In the genomic region with DNA sequence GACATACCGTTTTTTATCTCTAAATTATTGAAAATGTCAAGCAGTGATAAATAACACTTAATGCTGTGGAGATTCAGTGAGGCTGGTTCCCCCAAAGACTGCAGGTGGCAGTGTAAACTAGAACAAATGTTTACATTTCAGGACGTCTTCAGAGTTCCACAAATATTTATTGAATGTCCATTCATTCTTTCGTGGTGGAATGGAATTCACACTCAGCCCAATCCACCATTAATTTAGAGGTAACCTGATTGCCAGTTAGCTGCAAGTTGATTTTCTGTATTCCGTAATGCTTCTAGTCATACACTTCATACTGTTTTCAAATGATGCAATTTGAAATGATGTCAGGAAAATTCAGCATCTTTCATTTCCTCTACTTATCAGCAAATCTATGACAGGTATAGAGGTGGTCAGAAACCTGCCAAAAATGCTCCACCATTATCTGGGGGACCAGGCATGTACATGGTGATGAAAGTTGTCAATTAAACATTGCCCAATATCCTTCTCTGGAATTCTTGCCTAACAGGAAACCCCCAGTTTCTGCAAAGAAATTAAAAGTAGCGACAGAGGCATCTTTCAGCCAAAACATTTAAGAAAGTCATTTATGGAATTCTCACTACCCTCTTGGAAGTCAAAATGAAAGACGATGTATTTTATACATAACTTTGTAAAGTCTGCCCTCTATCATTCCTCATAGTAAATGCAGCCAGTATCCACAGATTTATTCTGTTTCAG, we compare ENCODE assay signal across 8 cellular contexts.
DNase-seq lines count a peak whose midpoint lies in the region; ATAC-seq, FAIRE-seq and TF ChIP-seq lines count a peak whose summit lies in the region.

No MANE protein-coding gene starts in this region.

- H3K79me2 ChIP-seq in astrocyte (ENCODE audit: insufficient read depth, low read length), result no peaks in the 10 kb centered on the region

- no peak for ATAC-seq in GM21423 (IDR thresholded peaks at IDR 0.05; ENCODE audit: unreplicated experiment)
- ATAC-seq in HG02610 (IDR thresholded peaks at IDR 0.05; ENCODE audit: unreplicated experiment), result no peak

- peaks cover 3% of the 10 kb centered on the region for H3K9me3 Mint-ChIP-seq in astrocyte (ENCODE audit: unreplicated experiment)

- peak; percentile 62 for TF ChIP-seq CTCF in GM10266 (IDR thresholded peaks at IDR 0.05; ENCODE audit: control insufficient read depth, insufficient read depth, low read depth, missing control alignments)
- peak; percentile 52 for TF ChIP-seq CTCF in astrocyte (IDR thresholded peaks at IDR 0.05; ENCODE audit: insufficient read depth, low read depth, low read length)
- peak in 2 of 3 experiments; percentile 2 to 18 for TF ChIP-seq CTCF in vagina (IDR thresholded peaks at IDR 0.05)

- H3K27me3 ChIP-seq in astrocyte (ENCODE audit: insufficient read depth, low read length) (no peaks in the 10 kb centered on the region), vagina (no peaks in the 10 kb centered on the region)

- no peaks in the 10 kb centered on the region for H3K36me3 ChIP-seq in astrocyte (ENCODE audit: insufficient read depth, low read length)
- H3K36me3 ChIP-seq in vagina, result no peaks in the 10 kb centered on the region

- H3K27ac Mint-ChIP-seq in astrocyte (ENCODE audit: unreplicated experiment), result peak overlapping the region; percentile 49

- intact Hi-C loops in vagina (cut with DNase I), result no loop called here

- H3K4me3 Mint-ChIP-seq in astrocyte (ENCODE audit: unreplicated experiment), result no peak overlapping the region

- DNase-seq in AG20443 (ENCODE audit: low spot score) (peak; percentile 53), GM10266 (ENCODE audit: extremely low spot score) (peak; percentile 24), NCI-H2029 (lab: John Stamatoyannopoulos, UW) (peak; percentile 23), astrocyte (ENCODE audit: low read depth) (peak; percentile 79), kidney tubule cell (ENCODE audit: low spot score) (peak; percentile 45), vagina (ENCODE audit: extremely low spot score in 2 of 2) (no peak)

- no peaks in the 10 kb centered on the region for H4K20me1 ChIP-seq in astrocyte (ENCODE audit: insufficient read depth, low read length)

- H3K27ac ChIP-seq in astrocyte (ENCODE audit: low read depth, low read length) (no peak overlapping the region), vagina (no peak overlapping the region)

- H3K4me3 ChIP-seq in astrocyte (ENCODE audit: insufficient read depth, low read depth, low read length), result peak overlapping the region; percentile 43
- H3K4me3 ChIP-seq in vagina, result no peak overlapping the region

- H3K4me1 ChIP-seq in astrocyte (ENCODE audit: insufficient read depth, low read length), result peaks cover 6% of the 10 kb centered on the region
- peaks cover 5% of the 10 kb centered on the region for H3K4me1 ChIP-seq in vagina

- FAIRE-seq in astrocyte (lab: Jason Lieb, UNC), result peak; percentile 85

- TF ChIP-seq POLR2A in vagina (IDR thresholded peaks at IDR 0.05), result no peak

- no peak overlapping the region for H2AFZ ChIP-seq in astrocyte (ENCODE audit: low read depth, low read length)

- no peak overlapping the region for H3K9ac ChIP-seq in astrocyte (ENCODE audit: low read length)

- no peaks in the 10 kb centered on the region for H3K9me3 ChIP-seq in astrocyte (ENCODE audit: insufficient read depth, low read depth, low read length)
- H3K9me3 ChIP-seq in vagina, result no peaks in the 10 kb centered on the region

- no peaks in the 10 kb centered on the region for H3K4me1 Mint-ChIP-seq in astrocyte (ENCODE audit: low read depth, unreplicated experiment)

- H3K36me3 Mint-ChIP-seq in astrocyte (ENCODE audit: low read depth, unreplicated experiment), result peaks cover 2% of the 10 kb centered on the region

- H3K4me2 ChIP-seq in astrocyte (ENCODE audit: low read length), result peak overlapping the region; percentile 77

- H3K27me3 Mint-ChIP-seq in astrocyte (ENCODE audit: low read depth, unreplicated experiment), result no peaks in the 10 kb centered on the region

Comparison
In these comparisons a context has a peak if more than half of its experiments do, and no peak if none do; other contexts are left out.
1. DNase-seq: peak in AG20443 (single experiment), GM10266 (single experiment), NCI-H2029 (single experiment), astrocyte (single experiment) and kidney tubule cell (single experiment); none in vagina (0 of 2).
2. CTCF ChIP-seq: peak in every context shown above with its lines; median percentile 62 in GM10266; 52 in astrocyte; 10 in vagina.